In the genomic region with DNA sequence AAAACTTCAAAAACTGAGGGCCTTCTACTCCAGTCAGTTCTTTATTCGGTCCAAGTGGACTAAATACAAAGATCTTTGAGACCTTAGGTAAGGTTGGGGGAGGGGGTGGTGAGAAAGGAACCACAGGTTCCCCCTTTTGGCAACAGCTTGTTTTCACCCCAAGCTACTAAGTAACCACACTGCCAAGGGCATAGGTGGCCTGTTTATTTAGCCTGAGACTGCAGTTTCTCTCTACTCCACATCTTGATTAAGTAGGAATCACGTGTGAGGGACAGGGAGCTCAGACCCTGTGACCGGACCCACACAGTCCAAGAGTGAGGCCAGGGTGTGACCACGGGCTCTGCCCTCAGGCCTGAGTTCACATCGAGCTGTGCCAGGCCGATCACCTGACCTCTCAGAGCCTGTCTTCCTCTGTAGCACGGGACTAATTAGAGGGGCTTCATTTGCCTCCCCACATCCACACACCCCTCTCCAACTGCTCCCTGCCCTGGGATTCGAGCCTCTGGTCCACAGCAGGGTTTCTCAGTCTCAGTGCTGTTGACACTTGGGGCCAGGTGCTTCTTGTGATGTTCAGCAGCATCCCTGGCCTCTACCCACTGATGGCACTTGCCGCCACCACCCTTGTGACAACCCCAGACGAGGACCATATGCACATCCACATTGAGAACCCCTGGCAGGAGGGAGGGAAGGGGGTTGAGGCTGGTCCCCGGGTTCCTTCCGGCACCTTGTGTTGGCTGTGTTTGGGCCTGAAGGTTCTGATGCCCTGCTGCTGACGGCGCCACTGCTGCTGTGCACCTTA, we compare ENCODE assay signal across 10 cellular contexts. TPM values are rescaled to one million over a fixed set of nuclear protein-coding genes. Genes with fewer than 3 reads are reported as not detected.
DNase-seq lines count a peak whose midpoint lies in the region; ATAC-seq and TF ChIP-seq lines count a peak whose summit lies in the region.
"Had no signal": no experiment of that assay in that cellular context is flagged by ENCODE, and none has a peak within 500 bp of the region (broad histone marks: within the 10 kb centered on the region; RNA-seq: fewer than 3 reads in every experiment).

No MANE protein-coding gene starts in this region.

- peaks cover 58% of the 10 kb centered on the region for H3K4me1 ChIP-seq in Panc1 (ENCODE audit: control insufficient read depth, insufficient read depth, low read length)

- DNase-seq in activated T-cell treated with anti-CD3 and anti-CD28 coated beads, Interleukin-2, amount 50 U/mL, for 24 hours, result no peak
- DNase-seq in activated T-cell treated with anti-CD3 and anti-CD28 coated beads for 4 hours (no peak), Panc1 (ENCODE audit: low read depth, low spot score) (no peak), left ventricle myocardium superior (no peak), GM13977 (ENCODE audit: low spot score) (no peak)
- no peak for DNase-seq in stimulated activated naive B cell treated with anti-CD40 and anti-IgM and Interleukin-4, amounts not matched to agents 10 μg/mL and 1 μg/mL and 100 μg/mL, for 72 hours
- DNase-seq: C1 segment of cervical spinal cord, NCI-H187 had no signal

- H3K36me3 ChIP-seq in Panc1 (ENCODE audit: control insufficient read depth, insufficient read depth, low read length), result no peaks in the 10 kb centered on the region; the same call in 1 of the 2 replicates

- CTCF ChIA-PET in Panc1 (lab: Charles Lee), result interaction anchor here (0.5 to 1.4 kb wide), 4 partner anchors 19 to 447 kb away, joined by 3 to 5 read pairs (median 4); no protein-coding TSS in a partner anchor

- H3K27ac ChIP-seq in Panc1 (ENCODE audit: low read length), result peak overlapping the region; percentile 85

- no peaks in the 10 kb centered on the region for H3K27me3 ChIP-seq in Panc1 (ENCODE audit: control insufficient read depth, insufficient read depth, low read length)

- ATAC-seq in Panc1 (peak; percentile 32), left ventricle myocardium superior (peak; percentile 43), HG03342 (IDR thresholded peaks at IDR 0.05; ENCODE audit: unreplicated experiment) (no peak), HG02973 (IDR thresholded peaks at IDR 0.05; ENCODE audit: unreplicated experiment) (no peak)
- peak; percentile 67 to 82 for ATAC-seq in stimulated activated naive B cell treated with anti-CD40 and anti-IgM and Interleukin-4, amounts not matched to agents 10 μg/mL and 1 μg/mL and 100 μg/mL, for 72 hours (replicated peaks)

- TF ChIP-seq CTCF in Panc1 (IDR thresholded peaks at IDR 0.05), result no peak
- TF ChIP-seq CTCF in GM13977 (IDR thresholded peaks at IDR 0.05; ENCODE audit: extremely low read depth, insufficient read depth, missing control alignments), result no peak

- intact Hi-C loops in Panc1 (cut with micrococcal nuclease; ENCODE audit: unreplicated experiment) (loop anchor here (10.0 kb wide), 1 partner anchor 57 kb away; no protein-coding TSS in a partner anchor), left ventricle myocardium superior (cut with micrococcal nuclease) (no loop called here)

- H3K36me3 Mint-ChIP-seq in activated T-cell treated with anti-CD3 and anti-CD28 coated beads, Interleukin-2, amount 50 U/mL, for 24 hours (ENCODE audit: low read depth), result peaks cover 50% of the 10 kb centered on the region
- peaks cover 32 to 67% of the 10 kb centered on the region in 2 donors for H3K36me3 Mint-ChIP-seq in stimulated activated naive B cell treated with anti-CD40 and anti-IgM and Interleukin-4, amounts not matched to agents 10 μg/mL and 1 μg/mL and 100 μg/mL, for 72 hours

- no peak overlapping the region for H3K4me3 Mint-ChIP-seq in activated T-cell treated with anti-CD3 and anti-CD28 coated beads, Interleukin-2, amount 50 U/mL, for 24 hours
- H3K4me3 Mint-ChIP-seq in stimulated activated naive B cell treated with anti-CD40 and anti-IgM and Interleukin-4, amounts not matched to agents 10 μg/mL and 1 μg/mL and 100 μg/mL, for 72 hours, result peak overlapping the region in 1 of 2 donors; percentile 44

- H3K27ac Mint-ChIP-seq in activated T-cell treated with anti-CD3 and anti-CD28 coated beads, Interleukin-2, amount 50 U/mL, for 24 hours, result peak overlapping the region; percentile 67
- no peak overlapping the region for H3K27ac Mint-ChIP-seq in stimulated activated naive B cell treated with anti-CD40 and anti-IgM and Interleukin-4, amounts not matched to agents 10 μg/mL and 1 μg/mL and 100 μg/mL, for 72 hours

- H3K9me3 ChIP-seq in Panc1 (ENCODE audit: control insufficient read depth, insufficient read depth, low read depth, low read length), result no peaks in the 10 kb centered on the region

- H3K4me1 Mint-ChIP-seq in activated T-cell treated with anti-CD3 and anti-CD28 coated beads, Interleukin-2, amount 50 U/mL, for 24 hours (ENCODE audit: low read depth), result peaks cover 41% of the 10 kb centered on the region
- peaks cover 39 to 48% of the 10 kb centered on the region in 2 donors for H3K4me1 Mint-ChIP-seq in stimulated activated naive B cell treated with anti-CD40 and anti-IgM and Interleukin-4, amounts not matched to agents 10 μg/mL and 1 μg/mL and 100 μg/mL, for 72 hours

- H3K9me3 Mint-ChIP-seq in activated T-cell treated with anti-CD3 and anti-CD28 coated beads, Interleukin-2, amount 50 U/mL, for 24 hours, result no peaks in the 10 kb centered on the region
- no peaks in the 10 kb centered on the region for H3K9me3 Mint-ChIP-seq in stimulated activated naive B cell treated with anti-CD40 and anti-IgM and Interleukin-4, amounts not matched to agents 10 μg/mL and 1 μg/mL and 100 μg/mL, for 72 hours

- POLR2A ChIA-PET in Panc1 (lab: Charles Lee), result interaction anchor here (0.6 to 1.1 kb wide), 3 partner anchors 15 to 142 kb away, joined by 3 to 4 read pairs (median 3); no protein-coding TSS in a partner anchor

- BruUV-seq in Panc1 (replicated peaks; lab: Mats Ljungman, UMichigan), result no TSS peak

- no peak overlapping the region for H3K4me3 ChIP-seq in Panc1 (ENCODE audit: low read depth in 2 of 2, low read length in 2 of 2)

- in situ Hi-C loops in Panc1 (cut with HindIII; ENCODE audit: low pct_unique_long_range_greater_than_20kb, low sequenced_read_pairs) (no loop called here), GM13977 (cut with MboI; ENCODE audit: low pct_unique_long_range_greater_than_20kb, low sequenced_read_pairs, unreplicated experiment) (no loop called here)

- H3K27me3 Mint-ChIP-seq in activated T-cell treated with anti-CD3 and anti-CD28 coated beads, Interleukin-2, amount 50 U/mL, for 24 hours, result no peaks in the 10 kb centered on the region
- H3K27me3 Mint-ChIP-seq in stimulated activated naive B cell treated with anti-CD40 and anti-IgM and Interleukin-4, amounts not matched to agents 10 μg/mL and 1 μg/mL and 100 μg/mL, for 72 hours, result no peaks in the 10 kb centered on the region

RNA-seq across cellular contexts. Expression of a gene that starts 17.8 kb away (rescaled TPM):
- total RNA-seq in Panc1 (2021; ENCODE audit: unreplicated experiment) (23.0 TPM), left ventricle myocardium superior (5.1 TPM)
- 26.2 TPM for polyA plus RNA-seq in Panc1 (2012; ENCODE audit: insufficient read length)

RNA-seq across cellular contexts. Expression of a gene that starts 28.0 kb away (rescaled TPM):
- 0.54 TPM for total RNA-seq in Panc1 (2021; ENCODE audit: unreplicated experiment)
- 1.6 TPM for polyA plus RNA-seq in Panc1 (2012; ENCODE audit: insufficient read length)
- total RNA-seq in left ventricle myocardium superior, result 4.3 TPM

RNA-seq across cellular contexts. Expression of a gene that starts 30.3 kb away (rescaled TPM):
- total RNA-seq in Panc1 (2021; ENCODE audit: unreplicated experiment) (6.0 TPM), left ventricle myocardium superior (28.0 TPM)
- polyA plus RNA-seq in Panc1 (2012; ENCODE audit: insufficient read length), result 16.3 TPM

Comparison
In these comparisons a context has a peak if more than half of its experiments do, and no peak if none do; other contexts are left out.
1. ATAC-seq: peak in Panc1 (single experiment), left ventricle myocardium superior (single experiment) and stimulated activated naive B cell treated with anti-CD40 and anti-IgM and Interleukin-4, amounts not matched to agents 10 μg/mL and 1 μg/mL and 100 μg/mL, for 72 hours (2 of 2); none in HG03342 (single experiment) and HG02973 (single experiment).